Comparison of ENCODE assay signal across 1 cellular context in the genomic region with DNA sequence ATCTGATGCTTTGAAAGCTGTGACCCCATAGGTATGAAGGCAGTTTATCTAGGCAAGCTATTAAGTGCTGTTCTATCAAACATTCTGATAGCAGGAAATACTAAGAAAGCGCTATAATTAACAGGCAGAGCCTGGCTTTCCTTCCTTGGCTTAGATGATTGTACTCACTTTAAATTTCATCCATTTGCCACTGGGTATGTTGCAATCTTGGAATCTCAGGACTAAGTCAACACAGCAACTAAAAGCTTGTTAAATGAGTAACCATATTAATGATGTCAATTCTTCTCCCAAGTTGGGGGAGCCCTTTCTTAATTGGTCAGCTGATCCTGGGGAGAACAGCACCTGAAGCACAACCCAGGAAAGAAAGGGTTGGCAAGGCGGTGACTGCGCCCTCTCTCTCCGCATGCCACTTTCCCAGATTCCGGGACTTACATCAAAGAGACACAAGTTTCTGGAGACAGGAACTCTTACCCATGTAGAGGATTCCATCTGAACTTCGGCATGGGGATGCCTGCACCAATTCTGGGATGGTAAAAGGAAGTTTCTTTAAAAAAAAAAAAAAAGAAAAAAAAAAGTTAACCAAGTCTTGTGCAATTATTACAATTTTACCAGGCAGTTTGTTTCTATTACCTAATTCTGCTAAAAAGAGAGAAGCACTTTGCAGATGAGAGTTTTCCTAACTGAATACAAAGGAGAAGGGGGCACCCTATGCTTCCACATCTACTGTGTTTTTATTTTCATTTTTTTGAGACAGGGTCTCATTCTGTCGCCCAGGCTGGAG.
TF ChIP-seq lines count a peak whose summit lies in the region.

No MANE protein-coding gene starts in this region.

TF ChIP-seq in HepG2, 621 proteins besides CTCF, POLR2A, EP300 and RAD21 (continued from another document and continues in another):
- TF ChIP-seq, protein P1, sequence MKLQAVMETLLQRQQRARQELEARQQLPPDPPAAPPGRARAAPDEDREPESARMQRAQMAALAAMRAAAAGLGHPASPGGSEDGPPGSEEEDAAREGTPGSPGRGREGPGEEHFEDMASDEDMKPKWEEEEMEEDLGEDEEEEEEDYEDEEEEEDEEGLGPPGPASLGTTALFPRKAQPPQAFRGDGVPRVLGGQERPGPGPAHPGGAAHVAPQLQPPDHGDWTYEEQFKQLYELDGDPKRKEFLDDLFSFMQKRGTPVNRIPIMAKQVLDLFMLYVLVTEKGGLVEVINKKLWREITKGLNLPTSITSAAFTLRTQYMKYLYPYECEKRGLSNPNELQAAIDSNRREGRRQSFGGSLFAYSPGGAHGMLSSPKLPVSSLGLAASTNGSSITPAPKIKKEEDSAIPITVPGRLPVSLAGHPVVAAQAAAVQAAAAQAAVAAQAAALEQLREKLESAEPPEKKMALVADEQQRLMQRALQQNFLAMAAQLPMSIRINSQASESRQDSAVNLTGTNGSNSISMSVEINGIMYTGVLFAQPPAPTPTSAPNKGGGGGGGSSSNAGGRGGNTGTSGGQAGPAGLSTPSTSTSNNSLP (IDR thresholded peaks at IDR 0.05; ENCODE audit: low read depth, low read length), result peak; percentile 81
- TF ChIP-seq ZNF724P (CRISPR knock-in tag; IDR thresholded peaks at IDR 0.05; ENCODE audit: borderline replicate concordance) (no peak), FOXO1 (CRISPR knock-in tag; IDR thresholded peaks at IDR 0.05) (no peak), ZNF782 (CRISPR knock-in tag; IDR thresholded peaks at IDR 0.05; ENCODE audit: borderline replicate concordance) (0 out of 2 replicates have a peak, but pooled peaks have one; percentile 60), ZNF674 (CRISPR knock-in tag; IDR thresholded peaks at IDR 0.05; ENCODE audit: low read depth) (no peak), ZSCAN22 (CRISPR knock-in tag; IDR thresholded peaks at IDR 0.05) (no peak), XRCC5 (optimal IDR thresholded peaks at IDR 0.05; ENCODE audit: low read length) (no peak), NKX3-1 (CRISPR knock-in tag; IDR thresholded peaks at IDR 0.05) (no peak), RORA (CRISPR knock-in tag; IDR thresholded peaks at IDR 0.05) (no peak), ZNF670 (CRISPR knock-in tag; IDR thresholded peaks at IDR 0.05; ENCODE audit: borderline replicate concordance) (no peak), MLLT10 (CRISPR knock-in tag; IDR thresholded peaks at IDR 0.05) (no peak), ZNF558 (CRISPR knock-in tag; IDR thresholded peaks at IDR 0.05; ENCODE audit: borderline replicate concordance) (no peak), ZNF354B (CRISPR knock-in tag; IDR thresholded peaks at IDR 0.05) (no peak), NFIB (CRISPR knock-in tag; IDR thresholded peaks at IDR 0.05; ENCODE audit: borderline replicate concordance) (no peak), ZNF720 (CRISPR knock-in tag; IDR thresholded peaks at IDR 0.05) (no peak), BRD4 (CRISPR knock-in tag; IDR thresholded peaks at IDR 0.05) (no peak), HMG20B (CRISPR knock-in tag; conservative IDR thresholded peaks at IDR 0.05) (0 out of 2 replicates have a peak, but pooled peaks have one; percentile 29), ZNF589 (CRISPR knock-in tag; conservative IDR thresholded peaks at IDR 0.05) (no peak), RBM39 (IDR thresholded peaks at IDR 0.05; ENCODE audit: low read depth, low read length, poor library complexity, severe bottlenecking) (no peak), KLF15 (CRISPR knock-in tag; IDR thresholded peaks at IDR 0.05; ENCODE audit: borderline replicate concordance) (no peak), ZNF468 (CRISPR knock-in tag; IDR thresholded peaks at IDR 0.05) (no peak), ZNF264 (CRISPR knock-in tag; IDR thresholded peaks at IDR 0.05) (no peak), TRIM24 (CRISPR knock-in tag; IDR thresholded peaks at IDR 0.05) (no peak), SETDB1 (CRISPR knock-in tag; IDR thresholded peaks at IDR 0.05; ENCODE audit: borderline replicate concordance) (no peak), ZNF446 (CRISPR knock-in tag; IDR thresholded peaks at IDR 0.05) (no peak), SAP130 (CRISPR knock-in tag; IDR thresholded peaks at IDR 0.05; ENCODE audit: low read depth) (peak; percentile 74)
- TF ChIP-seq, protein P2, sequence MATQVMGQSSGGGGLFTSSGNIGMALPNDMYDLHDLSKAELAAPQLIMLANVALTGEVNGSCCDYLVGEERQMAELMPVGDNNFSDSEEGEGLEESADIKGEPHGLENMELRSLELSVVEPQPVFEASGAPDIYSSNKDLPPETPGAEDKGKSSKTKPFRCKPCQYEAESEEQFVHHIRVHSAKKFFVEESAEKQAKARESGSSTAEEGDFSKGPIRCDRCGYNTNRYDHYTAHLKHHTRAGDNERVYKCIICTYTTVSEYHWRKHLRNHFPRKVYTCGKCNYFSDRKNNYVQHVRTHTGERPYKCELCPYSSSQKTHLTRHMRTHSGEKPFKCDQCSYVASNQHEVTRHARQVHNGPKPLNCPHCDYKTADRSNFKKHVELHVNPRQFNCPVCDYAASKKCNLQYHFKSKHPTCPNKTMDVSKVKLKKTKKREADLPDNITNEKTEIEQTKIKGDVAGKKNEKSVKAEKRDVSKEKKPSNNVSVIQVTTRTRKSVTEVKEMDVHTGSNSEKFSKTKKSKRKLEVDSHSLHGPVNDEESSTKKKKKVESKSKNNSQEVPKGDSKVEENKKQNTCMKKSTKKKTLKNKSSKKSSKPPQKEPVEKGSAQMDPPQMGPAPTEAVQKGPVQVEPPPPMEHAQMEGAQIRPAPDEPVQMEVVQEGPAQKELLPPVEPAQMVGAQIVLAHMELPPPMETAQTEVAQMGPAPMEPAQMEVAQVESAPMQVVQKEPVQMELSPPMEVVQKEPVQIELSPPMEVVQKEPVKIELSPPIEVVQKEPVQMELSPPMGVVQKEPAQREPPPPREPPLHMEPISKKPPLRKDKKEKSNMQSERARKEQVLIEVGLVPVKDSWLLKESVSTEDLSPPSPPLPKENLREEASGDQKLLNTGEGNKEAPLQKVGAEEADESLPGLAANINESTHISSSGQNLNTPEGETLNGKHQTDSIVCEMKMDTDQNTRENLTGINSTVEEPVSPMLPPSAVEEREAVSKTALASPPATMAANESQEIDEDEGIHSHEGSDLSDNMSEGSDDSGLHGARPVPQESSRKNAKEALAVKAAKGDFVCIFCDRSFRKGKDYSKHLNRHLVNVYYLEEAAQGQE (IDR thresholded peaks at IDR 0.05; ENCODE audit: borderline replicate concordance in 1 of 2, low read depth in 1 of 2, low read length in 2 of 2), result peak in 1 of 2 experiments; percentile 56; a peak in 2 of 4 replicates
- TF ChIP-seq, protein P3, sequence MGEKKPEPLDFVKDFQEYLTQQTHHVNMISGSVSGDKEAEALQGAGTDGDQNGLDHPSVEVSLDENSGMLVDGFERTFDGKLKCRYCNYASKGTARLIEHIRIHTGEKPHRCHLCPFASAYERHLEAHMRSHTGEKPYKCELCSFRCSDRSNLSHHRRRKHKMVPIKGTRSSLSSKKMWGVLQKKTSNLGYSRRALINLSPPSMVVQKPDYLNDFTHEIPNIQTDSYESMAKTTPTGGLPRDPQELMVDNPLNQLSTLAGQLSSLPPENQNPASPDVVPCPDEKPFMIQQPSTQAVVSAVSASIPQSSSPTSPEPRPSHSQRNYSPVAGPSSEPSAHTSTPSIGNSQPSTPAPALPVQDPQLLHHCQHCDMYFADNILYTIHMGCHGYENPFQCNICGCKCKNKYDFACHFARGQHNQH (CRISPR knock-in tag; IDR thresholded peaks at IDR 0.05), result 0 out of 2 replicates have a peak, but pooled peaks have one; percentile 17
- TF ChIP-seq, protein P4, sequence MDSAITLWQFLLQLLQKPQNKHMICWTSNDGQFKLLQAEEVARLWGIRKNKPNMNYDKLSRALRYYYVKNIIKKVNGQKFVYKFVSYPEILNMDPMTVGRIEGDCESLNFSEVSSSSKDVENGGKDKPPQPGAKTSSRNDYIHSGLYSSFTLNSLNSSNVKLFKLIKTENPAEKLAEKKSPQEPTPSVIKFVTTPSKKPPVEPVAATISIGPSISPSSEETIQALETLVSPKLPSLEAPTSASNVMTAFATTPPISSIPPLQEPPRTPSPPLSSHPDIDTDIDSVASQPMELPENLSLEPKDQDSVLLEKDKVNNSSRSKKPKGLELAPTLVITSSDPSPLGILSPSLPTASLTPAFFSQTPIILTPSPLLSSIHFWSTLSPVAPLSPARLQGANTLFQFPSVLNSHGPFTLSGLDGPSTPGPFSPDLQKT (CRISPR knock-in tag; IDR thresholded peaks at IDR 0.05; ENCODE audit: borderline replicate concordance), result no peak
- TF ChIP-seq, protein P5, sequence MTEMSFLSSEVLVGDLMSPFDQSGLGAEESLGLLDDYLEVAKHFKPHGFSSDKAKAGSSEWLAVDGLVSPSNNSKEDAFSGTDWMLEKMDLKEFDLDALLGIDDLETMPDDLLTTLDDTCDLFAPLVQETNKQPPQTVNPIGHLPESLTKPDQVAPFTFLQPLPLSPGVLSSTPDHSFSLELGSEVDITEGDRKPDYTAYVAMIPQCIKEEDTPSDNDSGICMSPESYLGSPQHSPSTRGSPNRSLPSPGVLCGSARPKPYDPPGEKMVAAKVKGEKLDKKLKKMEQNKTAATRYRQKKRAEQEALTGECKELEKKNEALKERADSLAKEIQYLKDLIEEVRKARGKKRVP (CRISPR knock-in tag; IDR thresholded peaks at IDR 0.05), result peak in 1 of 2 experiments; percentile 91; a peak in 2 of 4 replicates
- TF ChIP-seq, protein P6, sequence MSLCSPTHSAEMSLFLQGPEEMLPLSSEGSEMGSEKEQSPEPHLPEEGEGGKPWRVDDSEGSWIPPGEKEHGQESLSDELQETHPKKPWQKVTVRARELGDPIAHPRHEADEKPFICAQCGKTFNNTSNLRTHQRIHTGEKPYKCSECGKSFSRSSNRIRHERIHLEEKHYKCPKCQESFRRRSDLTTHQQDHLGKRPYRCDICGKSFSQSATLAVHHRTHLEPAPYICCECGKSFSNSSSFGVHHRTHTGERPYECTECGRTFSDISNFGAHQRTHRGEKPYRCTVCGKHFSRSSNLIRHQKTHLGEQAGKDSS (CRISPR knock-in tag; IDR thresholded peaks at IDR 0.05; ENCODE audit: borderline replicate concordance, low read depth), result no peak
- TF ChIP-seq, protein P7, sequence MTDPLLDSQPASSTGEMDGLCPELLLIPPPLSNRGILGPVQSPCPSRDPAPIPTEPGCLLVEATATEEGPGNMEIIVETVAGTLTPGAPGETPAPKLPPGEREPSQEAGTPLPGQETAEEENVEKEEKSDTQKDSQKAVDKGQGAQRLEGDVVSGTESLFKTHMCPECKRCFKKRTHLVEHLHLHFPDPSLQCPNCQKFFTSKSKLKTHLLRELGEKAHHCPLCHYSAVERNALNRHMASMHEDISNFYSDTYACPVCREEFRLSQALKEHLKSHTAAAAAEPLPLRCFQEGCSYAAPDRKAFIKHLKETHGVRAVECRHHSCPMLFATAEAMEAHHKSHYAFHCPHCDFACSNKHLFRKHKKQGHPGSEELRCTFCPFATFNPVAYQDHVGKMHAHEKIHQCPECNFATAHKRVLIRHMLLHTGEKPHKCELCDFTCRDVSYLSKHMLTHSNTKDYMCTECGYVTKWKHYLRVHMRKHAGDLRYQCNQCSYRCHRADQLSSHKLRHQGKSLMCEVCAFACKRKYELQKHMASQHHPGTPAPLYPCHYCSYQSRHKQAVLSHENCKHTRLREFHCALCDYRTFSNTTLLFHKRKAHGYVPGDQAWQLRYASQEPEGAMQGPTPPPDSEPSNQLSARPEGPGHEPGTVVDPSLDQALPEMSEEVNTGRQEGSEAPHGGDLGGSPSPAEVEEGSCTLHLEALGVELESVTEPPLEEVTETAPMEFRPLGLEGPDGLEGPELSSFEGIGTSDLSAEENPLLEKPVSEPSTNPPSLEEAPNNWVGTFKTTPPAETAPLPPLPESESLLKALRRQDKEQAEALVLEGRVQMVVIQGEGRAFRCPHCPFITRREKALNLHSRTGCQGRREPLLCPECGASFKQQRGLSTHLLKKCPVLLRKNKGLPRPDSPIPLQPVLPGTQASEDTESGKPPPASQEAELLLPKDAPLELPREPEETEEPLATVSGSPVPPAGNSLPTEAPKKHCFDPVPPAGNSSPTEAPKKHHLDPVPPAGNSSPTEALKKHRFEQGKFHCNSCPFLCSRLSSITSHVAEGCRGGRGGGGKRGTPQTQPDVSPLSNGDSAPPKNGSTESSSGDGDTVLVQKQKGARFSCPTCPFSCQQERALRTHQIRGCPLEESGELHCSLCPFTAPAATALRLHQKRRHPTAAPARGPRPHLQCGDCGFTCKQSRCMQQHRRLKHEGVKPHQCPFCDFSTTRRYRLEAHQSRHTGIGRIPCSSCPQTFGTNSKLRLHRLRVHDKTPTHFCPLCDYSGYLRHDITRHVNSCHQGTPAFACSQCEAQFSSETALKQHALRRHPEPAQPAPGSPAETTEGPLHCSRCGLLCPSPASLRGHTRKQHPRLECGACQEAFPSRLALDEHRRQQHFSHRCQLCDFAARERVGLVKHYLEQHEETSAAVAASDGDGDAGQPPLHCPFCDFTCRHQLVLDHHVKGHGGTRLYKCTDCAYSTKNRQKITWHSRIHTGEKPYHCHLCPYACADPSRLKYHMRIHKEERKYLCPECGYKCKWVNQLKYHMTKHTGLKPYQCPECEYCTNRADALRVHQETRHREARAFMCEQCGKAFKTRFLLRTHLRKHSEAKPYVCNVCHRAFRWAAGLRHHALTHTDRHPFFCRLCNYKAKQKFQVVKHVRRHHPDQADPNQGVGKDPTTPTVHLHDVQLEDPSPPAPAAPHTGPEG (CRISPR knock-in tag; IDR thresholded peaks at IDR 0.05), result 0 out of 2 replicates have a peak, but pooled peaks have one; percentile 14
- TF ChIP-seq, protein P8, sequence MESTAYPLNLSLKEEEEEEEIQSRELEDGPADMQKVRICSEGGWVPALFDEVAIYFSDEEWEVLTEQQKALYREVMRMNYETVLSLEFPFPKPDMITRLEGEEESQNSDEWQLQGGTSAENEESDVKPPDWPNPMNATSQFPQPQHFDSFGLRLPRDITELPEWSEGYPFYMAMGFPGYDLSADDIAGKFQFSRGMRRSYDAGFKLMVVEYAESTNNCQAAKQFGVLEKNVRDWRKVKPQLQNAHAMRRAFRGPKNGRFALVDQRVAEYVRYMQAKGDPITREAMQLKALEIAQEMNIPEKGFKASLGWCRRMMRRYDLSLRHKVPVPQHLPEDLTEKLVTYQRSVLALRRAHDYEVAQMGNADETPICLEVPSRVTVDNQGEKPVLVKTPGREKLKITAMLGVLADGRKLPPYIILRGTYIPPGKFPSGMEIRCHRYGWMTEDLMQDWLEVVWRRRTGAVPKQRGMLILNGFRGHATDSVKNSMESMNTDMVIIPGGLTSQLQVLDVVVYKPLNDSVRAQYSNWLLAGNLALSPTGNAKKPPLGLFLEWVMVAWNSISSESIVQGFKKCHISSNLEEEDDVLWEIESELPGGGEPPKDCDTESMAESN (CRISPR knock-in tag; conservative IDR thresholded peaks at IDR 0.05), result 0 out of 2 replicates have a peak, but pooled peaks have one; percentile 17
